In the genomic region with DNA sequence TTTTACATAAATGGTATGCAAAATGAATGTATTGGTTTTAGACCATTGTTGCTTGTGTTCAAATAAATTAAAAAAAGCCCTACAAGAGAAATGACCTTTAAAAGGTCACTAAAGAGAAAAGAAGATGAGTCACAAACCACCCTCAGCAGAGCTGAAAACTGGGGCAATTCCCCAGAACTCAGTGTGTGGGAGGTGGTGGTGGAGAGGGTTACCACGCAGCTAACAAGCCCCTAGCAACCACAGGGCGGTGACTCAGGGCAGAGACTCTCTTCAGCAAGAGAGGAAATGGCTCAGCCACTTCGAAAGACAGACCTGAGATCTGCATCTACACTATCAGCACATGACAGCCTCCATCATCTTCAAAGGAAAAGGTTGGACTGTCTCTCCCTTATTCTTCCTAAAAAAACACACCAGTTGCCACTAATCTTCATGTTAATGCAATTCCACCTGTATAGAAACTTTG, we compare ENCODE assay signal across 1 cellular context.
TF ChIP-seq lines count a peak whose summit lies in the region.

No MANE protein-coding gene starts in this region.

TF ChIP-seq in GM12878, 131 proteins besides CTCF, POLR2A, EP300 and RAD21 (continued from another document and continues in another):
- TF ChIP-seq, protein P1, sequence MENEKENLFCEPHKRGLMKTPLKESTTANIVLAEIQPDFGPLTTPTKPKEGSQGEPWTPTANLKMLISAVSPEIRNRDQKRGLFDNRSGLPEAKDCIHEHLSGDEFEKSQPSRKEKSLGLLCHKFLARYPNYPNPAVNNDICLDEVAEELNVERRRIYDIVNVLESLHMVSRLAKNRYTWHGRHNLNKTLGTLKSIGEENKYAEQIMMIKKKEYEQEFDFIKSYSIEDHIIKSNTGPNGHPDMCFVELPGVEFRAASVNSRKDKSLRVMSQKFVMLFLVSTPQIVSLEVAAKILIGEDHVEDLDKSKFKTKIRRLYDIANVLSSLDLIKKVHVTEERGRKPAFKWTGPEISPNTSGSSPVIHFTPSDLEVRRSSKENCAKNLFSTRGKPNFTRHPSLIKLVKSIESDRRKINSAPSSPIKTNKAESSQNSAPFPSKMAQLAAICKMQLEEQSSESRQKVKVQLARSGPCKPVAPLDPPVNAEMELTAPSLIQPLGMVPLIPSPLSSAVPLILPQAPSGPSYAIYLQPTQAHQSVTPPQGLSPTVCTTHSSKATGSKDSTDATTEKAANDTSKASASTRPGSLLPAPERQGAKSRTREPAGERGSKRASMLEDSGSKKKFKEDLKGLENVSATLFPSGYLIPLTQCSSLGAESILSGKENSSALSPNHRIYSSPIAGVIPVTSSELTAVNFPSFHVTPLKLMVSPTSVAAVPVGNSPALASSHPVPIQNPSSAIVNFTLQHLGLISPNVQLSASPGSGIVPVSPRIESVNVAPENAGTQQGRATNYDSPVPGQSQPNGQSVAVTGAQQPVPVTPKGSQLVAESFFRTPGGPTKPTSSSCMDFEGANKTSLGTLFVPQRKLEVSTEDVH (IDR thresholded peaks at IDR 0.05; ENCODE audit: low read depth, partially characterized antibody) = no peak
- TF ChIP-seq USF1 (IDR thresholded peaks at IDR 0.05; ENCODE audit: borderline replicate concordance, extremely low read length, insufficient read depth, low read depth, low read length) = no peak
- peak; percentile 81 for TF ChIP-seq MTA2 (IDR thresholded peaks at IDR 0.05; ENCODE audit: low read depth)
- peak; percentile 72 for TF ChIP-seq NR2C1 (IDR thresholded peaks at IDR 0.05)
- no peak for TF ChIP-seq ZBTB4 (CRISPR knock-in tag; IDR thresholded peaks at IDR 0.05)
- no peak for TF ChIP-seq CBX3 (IDR thresholded peaks at IDR 0.05; ENCODE audit: borderline replicate concordance, low read depth)
- no peak for TF ChIP-seq TARDBP (IDR thresholded peaks at IDR 0.05; ENCODE audit: borderline replicate concordance)
- TF ChIP-seq IRF4 (IDR thresholded peaks at IDR 0.05; ENCODE audit: low read depth, low read length) = no peak
- TF ChIP-seq CBFB (IDR thresholded peaks at IDR 0.05; ENCODE audit: low read depth) = peak; percentile 28; the same call in 1 of the 2 replicates
- TF ChIP-seq IKZF2 (IDR thresholded peaks at IDR 0.05) = peak; percentile 26 to 59; a peak in 3 of 4 replicates
- TF ChIP-seq, protein P2, sequence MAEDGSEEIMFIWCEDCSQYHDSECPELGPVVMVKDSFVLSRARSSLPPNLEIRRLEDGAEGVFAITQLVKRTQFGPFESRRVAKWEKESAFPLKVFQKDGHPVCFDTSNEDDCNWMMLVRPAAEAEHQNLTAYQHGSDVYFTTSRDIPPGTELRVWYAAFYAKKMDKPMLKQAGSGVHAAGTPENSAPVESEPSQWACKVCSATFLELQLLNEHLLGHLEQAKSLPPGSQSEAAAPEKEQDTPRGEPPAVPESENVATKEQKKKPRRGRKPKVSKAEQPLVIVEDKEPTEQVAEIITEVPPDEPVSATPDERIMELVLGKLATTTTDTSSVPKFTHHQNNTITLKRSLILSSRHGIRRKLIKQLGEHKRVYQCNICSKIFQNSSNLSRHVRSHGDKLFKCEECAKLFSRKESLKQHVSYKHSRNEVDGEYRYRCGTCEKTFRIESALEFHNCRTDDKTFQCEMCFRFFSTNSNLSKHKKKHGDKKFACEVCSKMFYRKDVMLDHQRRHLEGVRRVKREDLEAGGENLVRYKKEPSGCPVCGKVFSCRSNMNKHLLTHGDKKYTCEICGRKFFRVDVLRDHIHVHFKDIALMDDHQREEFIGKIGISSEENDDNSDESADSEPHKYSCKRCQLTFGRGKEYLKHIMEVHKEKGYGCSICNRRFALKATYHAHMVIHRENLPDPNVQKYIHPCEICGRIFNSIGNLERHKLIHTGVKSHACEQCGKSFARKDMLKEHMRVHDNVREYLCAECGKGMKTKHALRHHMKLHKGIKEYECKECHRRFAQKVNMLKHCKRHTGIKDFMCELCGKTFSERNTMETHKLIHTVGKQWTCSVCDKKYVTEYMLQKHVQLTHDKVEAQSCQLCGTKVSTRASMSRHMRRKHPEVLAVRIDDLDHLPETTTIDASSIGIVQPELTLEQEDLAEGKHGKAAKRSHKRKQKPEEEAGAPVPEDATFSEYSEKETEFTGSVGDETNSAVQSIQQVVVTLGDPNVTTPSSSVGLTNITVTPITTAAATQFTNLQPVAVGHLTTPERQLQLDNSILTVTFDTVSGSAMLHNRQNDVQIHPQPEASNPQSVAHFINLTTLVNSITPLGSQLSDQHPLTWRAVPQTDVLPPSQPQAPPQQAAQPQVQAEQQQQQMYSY (CRISPR knock-in tag; IDR thresholded peaks at IDR 0.05) = no peak
- no peak for TF ChIP-seq ZNF274 (IDR thresholded peaks at IDR 0.05; ENCODE audit: insufficient read depth, insufficient read length)
- no peak for TF ChIP-seq POLR2AphosphoS5 (IDR thresholded peaks at IDR 0.05; ENCODE audit: low read length)
- 0 out of 2 replicates have a peak, but pooled peaks have one; percentile 23 for TF ChIP-seq MXI1 (IDR thresholded peaks at IDR 0.05; ENCODE audit: low read depth, low read length)
- no peak for TF ChIP-seq SMAD1 (IDR thresholded peaks at IDR 0.05; ENCODE audit: low read depth, partially characterized antibody)
- no peak; the same call in 1 of the 2 replicates for TF ChIP-seq STAT1 (conservative IDR thresholded peaks at IDR 0.05)
- TF ChIP-seq DPF2 (IDR thresholded peaks at IDR 0.05) = peak; percentile 79
- TF ChIP-seq, protein P3, sequence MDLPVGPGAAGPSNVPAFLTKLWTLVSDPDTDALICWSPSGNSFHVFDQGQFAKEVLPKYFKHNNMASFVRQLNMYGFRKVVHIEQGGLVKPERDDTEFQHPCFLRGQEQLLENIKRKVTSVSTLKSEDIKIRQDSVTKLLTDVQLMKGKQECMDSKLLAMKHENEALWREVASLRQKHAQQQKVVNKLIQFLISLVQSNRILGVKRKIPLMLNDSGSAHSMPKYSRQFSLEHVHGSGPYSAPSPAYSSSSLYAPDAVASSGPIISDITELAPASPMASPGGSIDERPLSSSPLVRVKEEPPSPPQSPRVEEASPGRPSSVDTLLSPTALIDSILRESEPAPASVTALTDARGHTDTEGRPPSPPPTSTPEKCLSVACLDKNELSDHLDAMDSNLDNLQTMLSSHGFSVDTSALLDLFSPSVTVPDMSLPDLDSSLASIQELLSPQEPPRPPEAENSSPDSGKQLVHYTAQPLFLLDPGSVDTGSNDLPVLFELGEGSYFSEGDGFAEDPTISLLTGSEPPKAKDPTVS (IDR thresholded peaks at IDR 0.05; ENCODE audit: low read depth, low read length) = no peak
- no peak for TF ChIP-seq PML (IDR thresholded peaks at IDR 0.05; ENCODE audit: low read length)
- TF ChIP-seq KDM1A (IDR thresholded peaks at IDR 0.05; ENCODE audit: borderline replicate concordance) = no peak
- no peak for TF ChIP-seq STAT3 (IDR thresholded peaks at IDR 0.05; ENCODE audit: low read depth, low read length)
- no peak for TF ChIP-seq BRCA1 (IDR thresholded peaks at IDR 0.05; ENCODE audit: low read depth, low read length)
- no peak for TF ChIP-seq WRNIP1 (IDR thresholded peaks at IDR 0.05; ENCODE audit: borderline replicate concordance, low read depth, low read length)
- peak; percentile 19 for TF ChIP-seq SP1 (IDR thresholded peaks at IDR 0.05; ENCODE audit: low read depth, low read length)
- no peak for TF ChIP-seq ASH2L (IDR thresholded peaks at IDR 0.05; ENCODE audit: borderline replicate concordance, low read depth)
- no peak for TF ChIP-seq NFYA (IDR thresholded peaks at IDR 0.05; ENCODE audit: borderline replicate concordance, low read depth, low read length)
- no peak for TF ChIP-seq SUZ12 (IDR thresholded peaks at IDR 0.05; ENCODE audit: unreplicated experiment)
- no peak for TF ChIP-seq NRF1 (conservative IDR thresholded peaks at IDR 0.05; ENCODE audit: low read depth, low read length)
- TF ChIP-seq BCL11A (IDR thresholded peaks at IDR 0.05; ENCODE audit: low read depth, low read length) = peak; percentile 76
- TF ChIP-seq MTA3 (IDR thresholded peaks at IDR 0.05; ENCODE audit: borderline replicate concordance, low read length) = no peak
- TF ChIP-seq MEF2A (IDR thresholded peaks at IDR 0.05; ENCODE audit: insufficient read depth, low read depth, low read length) = no peak
- no peak for TF ChIP-seq CEBPZ (IDR thresholded peaks at IDR 0.05; ENCODE audit: low read depth, low read length)
- TF ChIP-seq, protein P4, sequence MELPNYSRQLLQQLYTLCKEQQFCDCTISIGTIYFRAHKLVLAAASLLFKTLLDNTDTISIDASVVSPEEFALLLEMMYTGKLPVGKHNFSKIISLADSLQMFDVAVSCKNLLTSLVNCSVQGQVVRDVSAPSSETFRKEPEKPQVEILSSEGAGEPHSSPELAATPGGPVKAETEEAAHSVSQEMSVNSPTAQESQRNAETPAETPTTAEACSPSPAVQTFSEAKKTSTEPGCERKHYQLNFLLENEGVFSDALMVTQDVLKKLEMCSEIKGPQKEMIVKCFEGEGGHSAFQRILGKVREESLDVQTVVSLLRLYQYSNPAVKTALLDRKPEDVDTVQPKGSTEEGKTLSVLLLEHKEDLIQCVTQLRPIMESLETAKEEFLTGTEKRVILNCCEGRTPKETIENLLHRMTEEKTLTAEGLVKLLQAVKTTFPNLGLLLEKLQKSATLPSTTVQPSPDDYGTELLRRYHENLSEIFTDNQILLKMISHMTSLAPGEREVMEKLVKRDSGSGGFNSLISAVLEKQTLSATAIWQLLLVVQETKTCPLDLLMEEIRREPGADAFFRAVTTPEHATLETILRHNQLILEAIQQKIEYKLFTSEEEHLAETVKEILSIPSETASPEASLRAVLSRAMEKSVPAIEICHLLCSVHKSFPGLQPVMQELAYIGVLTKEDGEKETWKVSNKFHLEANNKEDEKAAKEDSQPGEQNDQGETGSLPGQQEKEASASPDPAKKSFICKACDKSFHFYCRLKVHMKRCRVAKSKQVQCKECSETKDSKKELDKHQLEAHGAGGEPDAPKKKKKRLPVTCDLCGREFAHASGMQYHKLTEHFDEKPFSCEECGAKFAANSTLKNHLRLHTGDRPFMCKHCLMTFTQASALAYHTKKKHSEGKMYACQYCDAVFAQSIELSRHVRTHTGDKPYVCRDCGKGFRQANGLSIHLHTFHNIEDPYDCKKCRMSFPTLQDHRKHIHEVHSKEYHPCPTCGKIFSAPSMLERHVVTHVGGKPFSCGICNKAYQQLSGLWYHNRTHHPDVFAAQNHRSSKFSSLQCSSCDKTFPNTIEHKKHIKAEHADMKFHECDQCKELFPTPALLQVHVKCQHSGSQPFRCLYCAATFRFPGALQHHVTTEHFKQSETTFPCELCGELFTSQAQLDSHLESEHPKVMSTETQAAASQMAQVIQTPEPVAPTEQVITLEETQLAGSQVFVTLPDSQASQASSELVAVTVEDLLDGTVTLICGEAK (IDR thresholded peaks at IDR 0.05; ENCODE audit: borderline replicate concordance) = peak; percentile 54; the same call in 1 of the 2 replicates
- no peak for TF ChIP-seq LARP7 (IDR thresholded peaks at IDR 0.05)
- 0 out of 2 replicates have a peak, but pooled peaks have one; percentile 27 for TF ChIP-seq JUND (IDR thresholded peaks at IDR 0.05; ENCODE audit: low read depth, low read length)
- TF ChIP-seq YY1 (IDR thresholded peaks at IDR 0.05; ENCODE audit: low read depth, low read length) = 0 out of 2 replicates have a peak, but pooled peaks have one; percentile 29
- TF ChIP-seq EZH2 (IDR thresholded peaks at IDR 0.05; ENCODE audit: borderline replicate concordance, control insufficient read depth, low read depth, low read length) = no peak
- no peak for TF ChIP-seq HDGF (IDR thresholded peaks at IDR 0.05)
